In the genomic region with DNA sequence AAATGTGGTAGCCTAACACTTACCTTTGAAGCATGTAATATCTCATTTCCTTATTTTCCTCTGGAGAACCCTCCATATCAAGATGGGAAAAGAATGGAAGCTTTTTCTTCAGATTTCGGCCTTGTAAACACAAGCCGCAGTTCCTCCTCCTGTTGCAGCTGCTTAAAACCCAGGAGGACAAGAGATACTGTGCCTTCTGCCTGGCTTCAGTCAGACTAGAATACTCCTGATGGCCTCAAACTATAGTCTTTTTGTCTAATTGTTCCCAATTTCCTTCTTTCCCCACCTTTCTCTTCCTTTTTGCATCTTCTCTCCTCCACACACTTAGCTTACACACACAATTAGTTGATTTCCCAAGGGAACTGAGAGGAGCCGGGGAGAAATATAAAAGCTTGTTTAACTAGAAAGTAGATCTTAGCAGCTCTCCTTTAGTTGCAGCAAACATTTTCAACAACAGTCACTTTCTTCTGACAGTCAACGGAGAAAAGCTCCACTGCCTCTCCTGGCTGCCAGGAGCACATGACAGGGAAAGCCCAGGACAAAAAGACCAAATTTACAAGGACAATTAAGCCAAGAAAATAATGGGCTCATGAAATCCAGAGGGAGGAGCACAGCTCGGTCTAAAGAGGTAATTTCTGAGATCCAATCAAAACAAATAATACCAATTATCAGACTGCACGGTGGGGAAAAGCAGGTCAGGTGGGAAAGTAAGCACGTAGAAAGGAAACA, we compare ENCODE assay signal across 11 cellular contexts.
A peak's percentile ranks its signal among the peaks of the same experiment; 100 is the strongest.
DNase-seq lines count a peak whose midpoint lies in the region; ATAC-seq and TF ChIP-seq lines count a peak whose summit lies in the region.
"Had no signal": no experiment of that assay in that cellular context is flagged by ENCODE, and none has a peak within 500 bp of the region (broad histone marks: within the 10 kb centered on the region; RNA-seq: fewer than 3 reads in every experiment).

No MANE protein-coding gene starts in this region.

- peak overlapping the region; percentile 84 for H3K27ac ChIP-seq in HUES48 (ENCODE audit: low read depth, low read length)
- no peak overlapping the region for H3K27ac ChIP-seq in transverse colon

- in situ Hi-C loops in SK-MEL-5 (cut with HindIII; ENCODE audit: low pct_unique_long_range_greater_than_20kb, low sequenced_read_pairs): no loop called here
- in situ Hi-C loops in transverse colon (cut with MboI; ENCODE audit: low pct_ligation_motif_present in 1 of 4, low pct_unique_long_range_greater_than_20kb in 1 of 4, low sequenced_read_pairs in 3 of 4): no loop called here

- H3K4me1 ChIP-seq in HUES48 (ENCODE audit: control insufficient read depth, insufficient read depth, low read length): peaks cover 44% of the 10 kb centered on the region
- H3K4me1 ChIP-seq in transverse colon: peaks cover 0 to 8% (median 2%) of the 10 kb centered on the region in 4 donors

- H3K27ac Mint-ChIP-seq in glutamatergic neuron (ENCODE audit: unreplicated experiment): peak overlapping the region; percentile 85

- H3K36me3 ChIP-seq in HUES48 (ENCODE audit: control insufficient read depth, insufficient read depth, low read length) (peaks cover 3% of the 10 kb centered on the region), transverse colon (peaks cover 0 to 8% (median 0%) of the 10 kb centered on the region in 4 donors)

- H3K4me3 ChIP-seq in HUES48 (ENCODE audit: low read depth, low read length) (no peak overlapping the region), transverse colon (no peak overlapping the region)

- no peaks in the 10 kb centered on the region for H3K27me3 ChIP-seq in HUES48 (ENCODE audit: control insufficient read depth, insufficient read depth, low read length)
- no peaks in the 10 kb centered on the region for H3K27me3 ChIP-seq in transverse colon

- TF ChIP-seq POLR2A in transverse colon (IDR thresholded peaks at IDR 0.05): no peak

- DNase-seq in SK-MEL-5 (ENCODE audit: low read depth, low spot score) (peak; percentile 17), glutamatergic neuron (no peak), retina (peak; percentile 17), transverse colon (no peak), middle frontal gyrus (ENCODE audit: extremely low spot score, low spot score) (no peak)
- DNase-seq: activated CD4-positive, CD25-positive, alpha-beta regulatory T cell; GDM1; stimulated activated CD4-positive, alpha-beta T cell treated with anti-CD3 and anti-CD28 coated beads, Interleukin-15, amount 100 ng/mL, for 24 hours had no signal

- 53 to 67% methylated on average over 6 to 7 of the region's 7 CpGs for WGBS in transverse colon (ENCODE audit: low coverage in 1 of 2), 2 donors

- H3K9ac ChIP-seq in HUES48 (ENCODE audit: low read depth, low read length): no peak overlapping the region

- peak overlapping the region; percentile 54 for H3K4me3 Mint-ChIP-seq in glutamatergic neuron (ENCODE audit: unreplicated experiment)

- peaks cover 2% of the 10 kb centered on the region for H3K9me3 Mint-ChIP-seq in glutamatergic neuron (ENCODE audit: unreplicated experiment)

- TF ChIP-seq EP300 in transverse colon (IDR thresholded peaks at IDR 0.05; ENCODE audit: low read depth): no peak

- intact Hi-C loops in transverse colon (cut with DNase I; ENCODE audit: low total_unique reads): loop anchor here (2.0 kb wide), 1 partner anchor 45 kb away; no protein-coding TSS in a partner anchor

- no peak for TF ChIP-seq CTCF in glutamatergic neuron (IDR thresholded peaks at IDR 0.05; ENCODE audit: partially characterized antibody, unreplicated experiment)
- no peak for TF ChIP-seq CTCF in transverse colon (IDR thresholded peaks at IDR 0.05)

- H3K9me3 ChIP-seq in HUES48 (ENCODE audit: control insufficient read depth, insufficient read depth, low read length) (no peaks in the 10 kb centered on the region), transverse colon (no peaks in the 10 kb centered on the region)

- H3K4me1 Mint-ChIP-seq in glutamatergic neuron (ENCODE audit: low read depth, unreplicated experiment): peaks cover 35% of the 10 kb centered on the region

- H3K36me3 Mint-ChIP-seq in glutamatergic neuron (ENCODE audit: unreplicated experiment): no peaks in the 10 kb centered on the region

- ATAC-seq in GM21360 (IDR thresholded peaks at IDR 0.05; ENCODE audit: unreplicated experiment) (no peak), HG03354 (IDR thresholded peaks at IDR 0.05; ENCODE audit: poor library complexity, severe bottlenecking, unreplicated experiment) (no peak)

- H3K27me3 Mint-ChIP-seq in glutamatergic neuron (ENCODE audit: unreplicated experiment): peaks cover 2% of the 10 kb centered on the region

Comparison
In these comparisons a context has a peak if more than half of its experiments do, and no peak if none do; other contexts are left out.
1. DNase-seq: peak in SK-MEL-5 (single experiment) and retina (single experiment); none in glutamatergic neuron (single experiment), transverse colon (single experiment) and middle frontal gyrus (single experiment).